9 cellular contexts compared by ENCODE assay signal in genomic region chr17:59373879-59374495, GRCh38. TPM values are rescaled to one million over a fixed set of nuclear protein-coding genes. Genes with fewer than 3 reads are reported as not detected.
DNase-seq lines count a peak whose midpoint lies in the region; ATAC-seq, FAIRE-seq and TF ChIP-seq lines count a peak whose summit lies in the region.
"Had no signal": no experiment of that assay in that cellular context is flagged by ENCODE, and none has a peak within 500 bp of the region (broad histone marks: within the 10 kb centered on the region; RNA-seq: fewer than 3 reads in every experiment).

No MANE protein-coding gene starts in this region.

- H3K9me3 ChIP-seq in lung (ENCODE audit: control insufficient read depth in 2 of 2, insufficient read depth in 1 of 2, low read length in 1 of 2): no peaks in the 10 kb centered on the region
- no peaks in the 10 kb centered on the region for H3K9me3 ChIP-seq in vagina

- intact Hi-C loops in MCF 10A (cut with micrococcal nuclease): no loop called here
- intact Hi-C loops in vagina (cut with DNase I): loop anchor here (2.0 to 10.0 kb wide), 2 partner anchors 41 to 51 kb away; no protein-coding TSS in a partner anchor

- no peaks in the 10 kb centered on the region for H3K36me3 ChIP-seq in lung (ENCODE audit: control insufficient read depth in 2 of 2, insufficient read depth in 2 of 2, low read length in 2 of 2)
- H3K36me3 ChIP-seq in vagina: no peaks in the 10 kb centered on the region

- H3K4me1 ChIP-seq in lung (ENCODE audit: control insufficient read depth in 2 of 2, insufficient read depth in 2 of 2, low read length in 2 of 2) (peaks cover 35 to 84% of the 10 kb centered on the region in 2 donors), vagina (peaks cover 99% of the 10 kb centered on the region)

- POLR2A ChIA-PET in MCF 10A (lab: Yijun Ruan, JAX): interaction anchor here (1.6 to 2.0 kb wide), 2 partner anchors 11 kb away, joined by 4 to 6 read pairs; no protein-coding TSS in a partner anchor

- H3K4me3 ChIP-seq in lung: no peak overlapping the region
- no peak overlapping the region for H3K4me3 ChIP-seq in vagina

- FAIRE-seq in frontal cortex (lab: Jason Lieb, UNC): no peak

- DNase-seq in activated naive CD4-positive, alpha-beta T cell treated with anti-CD3 and anti-CD28 coated beads, Interleukin-2, amount 10 ng/mL, durations not matched to agents 7 days and 5 days: no peak
- DNase-seq in activated naive CD4-positive, alpha-beta T cell (lab: John Stamatoyannopoulos, UW): no peak
- DNase-seq in MCF 10A (ENCODE audit: unreplicated experiment): peak; percentile 69
- no peak for DNase-seq in lung (ENCODE audit: low spot score)
- DNase-seq in vagina (ENCODE audit: extremely low spot score in 2 of 2): no peak
- DNase-seq in NAMALWA (ENCODE audit: low spot score): no peak
- no peak for DNase-seq in frontal cortex (ENCODE audit: low spot score in 2 of 2)
- no peak for DNase-seq in stimulated activated CD8-positive, alpha-beta memory T cell treated with anti-CD3 and anti-CD28 coated beads, Interleukin-4, amount 100 ng/mL, for 48 hours
- DNase-seq: DND-41 had no signal

- peak overlapping the region; percentile 54 to 93 for H3K27ac ChIP-seq in lung (ENCODE audit: low read depth in 1 of 2, low read length in 1 of 2)
- H3K27ac ChIP-seq in vagina: peak overlapping the region; percentile 87

- H3K4me3 Mint-ChIP-seq in activated naive CD4-positive, alpha-beta T cell treated with anti-CD3 and anti-CD28 coated beads, Interleukin-2, amount 10 ng/mL, durations not matched to agents 7 days and 5 days: no peak overlapping the region
- H3K4me3 Mint-ChIP-seq in MCF 10A (ENCODE audit: unreplicated experiment): no peak overlapping the region

- no peak for TF ChIP-seq CTCF in MCF 10A (IDR thresholded peaks at IDR 0.05; ENCODE audit: unreplicated experiment)
- TF ChIP-seq CTCF in lung (IDR thresholded peaks at IDR 0.05; ENCODE audit: control extremely low read depth, extremely low read depth): no peak
- no peak for TF ChIP-seq CTCF in vagina (IDR thresholded peaks at IDR 0.05)

- peaks cover 22% of the 10 kb centered on the region for H3K36me3 Mint-ChIP-seq in activated naive CD4-positive, alpha-beta T cell treated with anti-CD3 and anti-CD28 coated beads, Interleukin-2, amount 10 ng/mL, durations not matched to agents 7 days and 5 days
- peaks cover 4% of the 10 kb centered on the region for H3K36me3 Mint-ChIP-seq in MCF 10A (ENCODE audit: insufficient read depth, unreplicated experiment)

- H3K27me3 Mint-ChIP-seq in activated naive CD4-positive, alpha-beta T cell treated with anti-CD3 and anti-CD28 coated beads, Interleukin-2, amount 10 ng/mL, durations not matched to agents 7 days and 5 days: no peaks in the 10 kb centered on the region
- H3K27me3 Mint-ChIP-seq in MCF 10A (ENCODE audit: insufficient read depth, unreplicated experiment): no peaks in the 10 kb centered on the region

- 34 to 43% methylated on average over 5 of the region's 5 CpGs for WGBS in lung, 2 donors

- H3K27me3 ChIP-seq in lung (ENCODE audit: control insufficient read depth, insufficient read depth) (no peaks in the 10 kb centered on the region), vagina (no peaks in the 10 kb centered on the region)

- peak overlapping the region; percentile 88 for H3K27ac Mint-ChIP-seq in activated naive CD4-positive, alpha-beta T cell treated with anti-CD3 and anti-CD28 coated beads, Interleukin-2, amount 10 ng/mL, durations not matched to agents 7 days and 5 days
- peak overlapping the region; percentile 70 for H3K27ac Mint-ChIP-seq in MCF 10A (ENCODE audit: low read depth, unreplicated experiment)

- CTCF ChIA-PET in activated naive CD4-positive, alpha-beta T cell treated with anti-CD3 and anti-CD28 coated beads, Interleukin-2, amount 10 ng/mL, durations not matched to agents 7 days and 5 days (lab: Charles Lee): interaction anchor here (1.0 to 1.1 kb wide), 3 partner anchors 10 to 44 kb away, joined by 4 to 5 read pairs (median 4); no protein-coding TSS in a partner anchor
- CTCF ChIA-PET in MCF 10A (lab: Yijun Ruan, JAX): no interaction called here

- peaks cover 61% of the 10 kb centered on the region for H3K4me1 Mint-ChIP-seq in activated naive CD4-positive, alpha-beta T cell treated with anti-CD3 and anti-CD28 coated beads, Interleukin-2, amount 10 ng/mL, durations not matched to agents 7 days and 5 days
- peaks cover 37% of the 10 kb centered on the region for H3K4me1 Mint-ChIP-seq in MCF 10A (ENCODE audit: insufficient read depth, unreplicated experiment)

- ATAC-seq in lung (ENCODE audit: insufficient read depth, low FRiP score): no peak

- no peaks in the 10 kb centered on the region for H3K9me3 Mint-ChIP-seq in activated naive CD4-positive, alpha-beta T cell treated with anti-CD3 and anti-CD28 coated beads, Interleukin-2, amount 10 ng/mL, durations not matched to agents 7 days and 5 days
- H3K9me3 Mint-ChIP-seq in MCF 10A (ENCODE audit: unreplicated experiment): no peaks in the 10 kb centered on the region

- no peak for TF ChIP-seq POLR2A in vagina (IDR thresholded peaks at IDR 0.05)

- BruUV-seq in MCF 10A (replicated peaks; lab: Mats Ljungman, UMichigan): no TSS peak

RNA-seq across cellular contexts. Expression of gene YPEL2, which starts 42.5 kb away (rescaled TPM):
- 1.9 and 2.1 TPM in 2 replicates for total RNA-seq in MCF 10A (2022)
- total RNA-seq in lung: 10 to 100 TPM; 14.3 to 47.0 TPM
- 1 to 10 TPM; 7.8 to 8.5 TPM for polyA plus RNA-seq in lung
- 16.7 TPM for total RNA-seq in vagina
- total RNA-seq in frontal cortex: 12.6 TPM
